ENCODE assay signal across 28 cellular contexts in the genomic region with DNA sequence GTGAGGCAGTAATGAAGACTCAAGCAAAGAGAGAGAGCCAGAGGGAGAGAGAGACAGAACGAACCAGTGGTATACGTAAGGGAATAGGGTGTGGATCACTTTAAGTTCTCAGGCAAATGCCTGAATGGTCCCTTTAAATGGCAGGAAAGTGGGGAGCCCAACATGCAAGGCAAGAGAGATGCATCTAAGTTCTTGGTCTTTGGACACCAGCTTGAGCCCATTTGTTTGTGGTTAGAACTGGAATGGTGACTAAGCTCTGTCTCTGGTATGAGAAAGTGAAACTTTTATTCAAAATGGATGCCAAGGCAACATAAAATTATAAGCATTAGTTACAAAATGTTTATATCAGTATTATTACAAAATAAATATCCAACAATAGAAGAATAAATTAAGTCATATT.
"Had no signal": no experiment of that assay in that cellular context is flagged by ENCODE, and none has a peak within 500 bp of the region (broad histone marks: within the 10 kb centered on the region; RNA-seq: fewer than 3 reads in every experiment).

No MANE protein-coding gene starts in this region.

- H3K36me3 ChIP-seq: ascending aorta, brain microvascular endothelial cell, cardiac muscle cell, Peyer's patch, SJSA1 had no signal

- H3K4me3 Mint-ChIP-seq: activated CD4-positive, alpha-beta T cell treated with anti-CD3 and anti-CD28 coated beads, Interleukin-2, amount 10 ng/mL, durations not matched to agents 24 days and 14 days; activated CD8-positive, alpha-beta memory T cell treated with anti-CD3 and anti-CD28 coated beads, Interleukin-2, amount 10 ng/mL, durations not matched to agents 7 days and 5 days; activated naive CD4-positive, alpha-beta T cell treated with anti-CD3 and anti-CD28 coated beads, Interleukin-2, amount 50 U/mL, for 24 hours; activated T-cell treated with anti-CD3 and anti-CD28 coated beads, Interleukin-2, amount 50 U/mL, for 24 hours; activated T-helper 1 cell treated with anti-CD3 and anti-CD28 coated beads, Interleukin-12 subunit alpha, Interleukin-12 subunit beta, Interleukin-2, Interleukin-4 antibody, amounts not matched to agents 30 ng/mL and 10 ng/mL and 1 ng/mL, durations not matched to agents 14 hours and 24 hours and 36 hours; T-helper 17 cell; WTC11 had no signal

- H3K27me3 ChIP-seq: ascending aorta, brain microvascular endothelial cell, cardiac muscle cell, Peyer's patch, SJSA1 had no signal

- H3K27me3 Mint-ChIP-seq: activated CD4-positive, alpha-beta T cell treated with anti-CD3 and anti-CD28 coated beads, Interleukin-2, amount 10 ng/mL, durations not matched to agents 24 days and 14 days; activated CD8-positive, alpha-beta memory T cell treated with anti-CD3 and anti-CD28 coated beads, Interleukin-2, amount 10 ng/mL, durations not matched to agents 7 days and 5 days; activated naive CD4-positive, alpha-beta T cell treated with anti-CD3 and anti-CD28 coated beads, Interleukin-2, amount 50 U/mL, for 24 hours; activated T-cell treated with anti-CD3 and anti-CD28 coated beads, Interleukin-2, amount 50 U/mL, for 24 hours; T-helper 17 cell had no signal

- H3K27ac ChIP-seq: ascending aorta, brain microvascular endothelial cell, cardiac muscle cell, Peyer's patch, SJSA1 had no signal

- DNase-seq: activated CD4-positive, alpha-beta T cell treated with anti-CD3 and anti-CD28 coated beads for 1 hour; activated CD4-positive, alpha-beta T cell treated with anti-CD3 and anti-CD28 coated beads, Interleukin-2, amount 10 ng/mL, durations not matched to agents 24 days and 14 days; activated CD4-positive, alpha-beta T cell treated with anti-CD3 and anti-CD28 coated beads, Interleukin-2, amount 50 U/mL, for 48 hours; activated CD8-positive, alpha-beta memory T cell treated with anti-CD3 and anti-CD28 coated beads, Interleukin-2, amount 10 ng/mL, durations not matched to agents 7 days and 5 days; activated effector memory CD4-positive, alpha-beta T cell treated with Interleukin-2 at 50 U/mL for 16 hours; activated naive CD4-positive, alpha-beta T cell; activated T-cell treated with anti-CD3 and anti-CD28 coated beads, Interleukin-2, amount 50 U/mL, for 24 hours; amniotic stem cell; brain microvascular endothelial cell; KBM-7; MM.1S; NCI-H1105; NCI-H1436; NCI-H1694 treated with DMSO at 0.1 percent for 48 hours; NCI-H2029 treated with DMSO at 0.1 percent for 48 hours; NCI-H446 treated with DMSO at 0.1 percent for 48 hours; NCI-H526; NCI-H774; Peyer's patch; SHP77; T-helper 17 cell; T-helper 9 cell had no signal

- H3K4me1 ChIP-seq: ascending aorta, Peyer's patch had no signal

- ATAC-seq: activated CD8-positive, alpha-beta memory T cell treated with anti-CD3 and anti-CD28 coated beads, Interleukin-2, amount 10 ng/mL, durations not matched to agents 7 days and 5 days; T-helper 17 cell; WTC11 had no signal

- H3K4me3 ChIP-seq: ascending aorta, cardiac muscle cell, Peyer's patch, SJSA1 had no signal

- H3K4me1 Mint-ChIP-seq: activated CD4-positive, alpha-beta T cell treated with anti-CD3 and anti-CD28 coated beads, Interleukin-2, amount 10 ng/mL, durations not matched to agents 24 days and 14 days; activated CD8-positive, alpha-beta memory T cell treated with anti-CD3 and anti-CD28 coated beads, Interleukin-2, amount 10 ng/mL, durations not matched to agents 7 days and 5 days; activated naive CD4-positive, alpha-beta T cell treated with anti-CD3 and anti-CD28 coated beads, Interleukin-2, amount 50 U/mL, for 24 hours; T-helper 17 cell had no signal

- H3K36me3 Mint-ChIP-seq: activated CD8-positive, alpha-beta memory T cell treated with anti-CD3 and anti-CD28 coated beads, Interleukin-2, amount 10 ng/mL, durations not matched to agents 7 days and 5 days; activated naive CD4-positive, alpha-beta T cell treated with anti-CD3 and anti-CD28 coated beads, Interleukin-2, amount 50 U/mL, for 24 hours; WTC11 had no signal

- H3K27ac Mint-ChIP-seq: activated CD4-positive, alpha-beta T cell treated with anti-CD3 and anti-CD28 coated beads, Interleukin-2, amount 10 ng/mL, durations not matched to agents 24 days and 14 days; activated CD8-positive, alpha-beta memory T cell treated with anti-CD3 and anti-CD28 coated beads, Interleukin-2, amount 10 ng/mL, durations not matched to agents 7 days and 5 days; activated naive CD4-positive, alpha-beta T cell treated with anti-CD3 and anti-CD28 coated beads, Interleukin-2, amount 50 U/mL, for 24 hours; activated T-cell treated with anti-CD3 and anti-CD28 coated beads, Interleukin-2, amount 50 U/mL, for 24 hours; activated T-helper 1 cell treated with anti-CD3 and anti-CD28 coated beads, Interleukin-12 subunit alpha, Interleukin-12 subunit beta, Interleukin-2, Interleukin-4 antibody, amounts not matched to agents 30 ng/mL and 10 ng/mL and 1 ng/mL, durations not matched to agents 14 hours and 24 hours and 36 hours; T-helper 17 cell; WTC11 had no signal

- H3K9me3 ChIP-seq: ascending aorta, Peyer's patch, SJSA1 had no signal

- H3K9me3 Mint-ChIP-seq: activated T-cell treated with anti-CD3 and anti-CD28 coated beads, Interleukin-2, amount 50 U/mL, for 24 hours; activated T-helper 1 cell treated with anti-CD3 and anti-CD28 coated beads, Interleukin-12 subunit alpha, Interleukin-12 subunit beta, Interleukin-2, Interleukin-4 antibody, amounts not matched to agents 30 ng/mL and 10 ng/mL and 1 ng/mL, durations not matched to agents 14 hours and 24 hours and 36 hours; WTC11 had no signal
